In genomic region chr2:232491139-232491780, GRCh38 we compare ENCODE assay signal across 17 cellular contexts. TPM values are rescaled to one million over a fixed set of nuclear protein-coding genes. Genes with fewer than 3 reads are reported as not detected.
DNase-seq lines count a peak whose midpoint lies in the region; ATAC-seq, FAIRE-seq and TF ChIP-seq lines count a peak whose summit lies in the region.
"Had no signal": no experiment of that assay in that cellular context is flagged by ENCODE, and none has a peak within 500 bp of the region (broad histone marks: within the 10 kb centered on the region; RNA-seq: fewer than 3 reads in every experiment).

No MANE protein-coding gene starts in this region.

- TF ChIP-seq CTCF in right lobe of liver (IDR thresholded peaks at IDR 0.05): no peak
- TF ChIP-seq CTCF in HepG2 (CRISPR knock-in tag; IDR thresholded peaks at IDR 0.05): no peak
- TF ChIP-seq CTCF in neural progenitor cell (IDR thresholded peaks at IDR 0.05): no peak

- no peak for TF ChIP-seq EP300 in HepG2 (IDR thresholded peaks at IDR 0.05; ENCODE audit: low read depth in 2 of 2, low read length in 2 of 2)
- TF ChIP-seq EP300 in HepG2 (CRISPR knock-in tag; IDR thresholded peaks at IDR 0.05; ENCODE audit: borderline replicate concordance): no peak

- H3K4me3 Mint-ChIP-seq in neural progenitor cell: peak overlapping the region; percentile 19

- H3K36me3 Mint-ChIP-seq in neural progenitor cell: no peaks in the 10 kb centered on the region

- H4K20me1 ChIP-seq in HepG2 (ENCODE audit: insufficient read depth, low read length): no peaks in the 10 kb centered on the region
- H4K20me1 ChIP-seq in neural progenitor cell (ENCODE audit: low read depth): peaks cover 27% of the 10 kb centered on the region

- no peak overlapping the region for H3K27ac ChIP-seq in right lobe of liver
- H3K27ac ChIP-seq in HepG2 (ENCODE audit: extremely low read length, insufficient read depth, low read length): no peak overlapping the region
- no peak overlapping the region for H3K27ac ChIP-seq in neural progenitor cell
- H3K27ac ChIP-seq: PC-9 had no signal

- H3K4me2 ChIP-seq in HepG2 (ENCODE audit: low read depth, low read length) (no peak overlapping the region), neural progenitor cell (no peak overlapping the region)
- H3K4me2 ChIP-seq: PC-9 had no signal

- POLR2A ChIA-PET in HepG2 (lab: Yijun Ruan, JAX): no interaction called here

- CTCF ChIA-PET in HepG2 (lab: Yijun Ruan, JAX; ENCODE audit: low intra/inter-chr PET ratio, low total read pairs): no interaction called here

- peak in 2 of 3 donors; percentile 3 to 21 for DNase-seq in right lobe of liver
- DNase-seq in HepG2 (ENCODE audit: low spot score): no peak
- DNase-seq in SHP77 (lab: John Stamatoyannopoulos, UW): peak; percentile 62 to 78
- no peak for DNase-seq in neural progenitor cell (ENCODE audit: low spot score)
- no peak for DNase-seq in stimulated activated CD4-positive, alpha-beta T cell treated with anti-CD3 and anti-CD28 coated beads, Interleukin-1b, Interleukin-23, amount 100 ng/mL, for 48 hours
- DNase-seq in stimulated activated naive CD8-positive, alpha-beta T cell treated with anti-CD3 and anti-CD28 coated beads, Interleukin-15, Interleukin-2, amounts not matched to agents 100 U/mL and 50 U/mL, for 24 hours: no peak
- DNase-seq: DMS 273 treated with DMSO at 0.1 percent for 48 hours, IMR-90, Kasumi-1, NCI-H1105 treated with DMSO at 0.1 percent for 48 hours, NCI-H1930, NCI-H526 treated with DMSO at 0.1 percent for 48 hours, PC-9 had no signal

- no peak overlapping the region for H2AFZ ChIP-seq in HepG2 (ENCODE audit: low read length)
- no peak overlapping the region for H2AFZ ChIP-seq in neural progenitor cell (replicated peaks)
- H2AFZ ChIP-seq: PC-9 had no signal

- H3K9ac ChIP-seq in HepG2 (ENCODE audit: insufficient read depth, low read depth, low read length) (no peak overlapping the region), neural progenitor cell (no peak overlapping the region)

- FAIRE-seq in HepG2 (lab: Jason Lieb, UNC): no peak

- intact Hi-C loops in right lobe of liver (cut with DNase I): no loop called here
- intact Hi-C loops in HepG2 (cut with micrococcal nuclease; ENCODE audit: unreplicated experiment): no loop called here

- peaks cover 0 to 8% (median 0%) of the 10 kb centered on the region in 4 donors for H3K4me1 ChIP-seq in right lobe of liver
- H3K4me1 ChIP-seq in HepG2 (ENCODE audit: insufficient read depth, low read length): no peaks in the 10 kb centered on the region
- H3K4me1 ChIP-seq in neural progenitor cell: peaks cover 37% of the 10 kb centered on the region

- in situ Hi-C loops in HepG2 (cut with HindIII; ENCODE audit: extremely low pct_ligation_motif_present, low pct_unique_long_range_greater_than_20kb): no loop called here

- peaks cover 18% of the 10 kb centered on the region for H3F3A ChIP-seq in neural progenitor cell (ENCODE audit: low read depth)

- H3K9me3 ChIP-seq in right lobe of liver (no peaks in the 10 kb centered on the region), HepG2 (ENCODE audit: low read length) (no peaks in the 10 kb centered on the region), neural progenitor cell (ENCODE audit: low read depth) (no peaks in the 10 kb centered on the region)

- TF ChIP-seq RAD21 in HepG2 (CRISPR knock-in tag; IDR thresholded peaks at IDR 0.05): no peak

- ATAC-seq in right lobe of liver (no peak), HepG2 (no peak), GM18505 (IDR thresholded peaks at IDR 0.05; ENCODE audit: unreplicated experiment) (no peak)
- ATAC-seq in stimulated activated naive CD8-positive, alpha-beta T cell treated with anti-CD3 and anti-CD28 coated beads, Interleukin-15, Interleukin-2, amounts not matched to agents 100 U/mL and 50 U/mL, for 24 hours: no peak
- ATAC-seq: HCT116 had no signal

- H3K9me3 Mint-ChIP-seq in neural progenitor cell: no peaks in the 10 kb centered on the region

- WGBS in right lobe of liver (ENCODE audit: insufficient coverage, low coverage, low lambda C conversion rate, missing lambda C conversion rate): 79% methylated on average over 9 of the region's 12 CpGs
- 34% methylated on average over 9 of the region's 12 CpGs for WGBS in HepG2 (ENCODE audit: low lambda C conversion rate)

- peaks cover 31% of the 10 kb centered on the region for H3K27me3 Mint-ChIP-seq in neural progenitor cell (ENCODE audit: insufficient read depth, low read depth)

- no peak for TF ChIP-seq POLR2A in right lobe of liver (IDR thresholded peaks at IDR 0.05)
- TF ChIP-seq POLR2A in HepG2 (IDR thresholded peaks at IDR 0.05; ENCODE audit: insufficient read depth in 1 of 2, low read depth in 2 of 2, low read length in 2 of 2): no peak
- TF ChIP-seq POLR2A in GM18505 (IDR thresholded peaks at IDR 0.05; ENCODE audit: borderline replicate concordance, extremely low read depth, insufficient read depth, insufficient read length): no peak

- H3K4me3 ChIP-seq in right lobe of liver (no peak overlapping the region), HepG2 (replicated peaks in 1 of 3; ENCODE audit: insufficient read depth in 1 of 3, low read depth in 2 of 3, low read length in 3 of 3) (no peak overlapping the region), neural progenitor cell (no peak overlapping the region)
- H3K4me3 ChIP-seq: PC-9 had no signal

- H3K36me3 ChIP-seq in right lobe of liver: no peaks in the 10 kb centered on the region
- no peaks in the 10 kb centered on the region for H3K36me3 ChIP-seq in HepG2 (replicated peaks in 1 of 2; ENCODE audit: control insufficient read depth in 1 of 2, insufficient read depth in 2 of 2, low read length in 2 of 2)
- no peaks in the 10 kb centered on the region for H3K36me3 ChIP-seq in neural progenitor cell

- BruUV-seq in HepG2 (replicated peaks; lab: Mats Ljungman, UMichigan): no TSS peak

- H3K4me1 Mint-ChIP-seq in neural progenitor cell: peaks cover 13% of the 10 kb centered on the region

- H3K27me3 ChIP-seq in right lobe of liver: peaks cover 0 to 8% of the 10 kb centered on the region in 2 donors
- H3K27me3 ChIP-seq in HepG2 (ENCODE audit: control insufficient read depth in 1 of 2, insufficient read depth in 2 of 2, low read length in 2 of 2): peaks cover 25 to 91% of the 10 kb centered on the region in 2 experiments
- H3K27me3 ChIP-seq in neural progenitor cell: peaks cover 43% of the 10 kb centered on the region

- no peak overlapping the region for H3K27ac Mint-ChIP-seq in neural progenitor cell

- H3K79me2 ChIP-seq in HepG2 (ENCODE audit: insufficient read depth, low read length): no peaks in the 10 kb centered on the region
- no peaks in the 10 kb centered on the region for H3K79me2 ChIP-seq in neural progenitor cell (ENCODE audit: low read depth)

RNA-seq across cellular contexts. Expression of gene ECEL1, which starts 3.6 kb away (rescaled TPM):
- 1 to 10 TPM in 1 of 6 experiments, under 1 TPM in 3, not detected in 2; 0.22 to 1.3 (median 0.83) TPM for total RNA-seq in right lobe of liver
- not detected in 2 replicates for total RNA-seq in HepG2 (2016; rRNA removed; fragmentation: Illumina TruSeq; extraction: Trizol)
- not detected in 2 replicates for total RNA-seq in HepG2 (2016; cell fraction: cytosol; rRNA removed; fragmentation: Illumina TruSeq; extraction: Trizol; ENCODE audit: low read depth)
- not detected in 2 replicates for total RNA-seq in HepG2 (2016; cell fraction: insoluble cytoplasmic fraction; rRNA removed; fragmentation: Illumina TruSeq; extraction: Trizol)
- total RNA-seq in HepG2 (2016; cell fraction: membrane; rRNA removed; fragmentation: Illumina TruSeq; extraction: Trizol): not detected in 2 replicates
- total RNA-seq in HepG2 (2016; cell fraction: nucleus; rRNA removed; fragmentation: Illumina TruSeq; extraction: Trizol): not detected in 2 replicates
- polyA plus RNA-seq in HepG2 (2011; rRNA removed): not detected in 2 replicates
- polyA plus RNA-seq in HepG2 (2011; cell fraction: cytosol; rRNA removed): 0.06 TPM in 1 of 2 replicates, not detected in the other
- 0.05 TPM in 1 of 2 replicates, not detected in the other for polyA plus RNA-seq in HepG2 (2011; cell fraction: nucleus; rRNA removed)
- polyA plus RNA-seq in HepG2 (2012): not detected in 2 replicates
- polyA plus RNA-seq in HepG2 (2016; cell fraction: cytosol; fragmentation: Illumina TruSeq; extraction: Trizol; ENCODE audit: low read depth): not detected in 2 replicates
- not detected in 2 replicates for polyA plus RNA-seq in HepG2 (2016; cell fraction: insoluble cytoplasmic fraction; fragmentation: Illumina TruSeq; extraction: Trizol; ENCODE audit: low read depth)
- not detected in 2 replicates for polyA plus RNA-seq in HepG2 (2016; cell fraction: membrane; fragmentation: Illumina TruSeq; extraction: Trizol; ENCODE audit: low read depth)
- not detected in 2 replicates for polyA plus RNA-seq in HepG2 (2016; cell fraction: nucleus; fragmentation: Illumina TruSeq; extraction: Trizol; ENCODE audit: insufficient read depth, low read depth)
- polyA minus RNA-seq in HepG2 (2011; rRNA and poly(A)+ RNA removed; ENCODE audit: low replicate concordance): not detected in 2 replicates
- not detected in 2 replicates for polyA minus RNA-seq in HepG2 (2011; cell fraction: cytosol; rRNA and poly(A)+ RNA removed)
- polyA minus RNA-seq in HepG2 (2011; cell fraction: nucleus; rRNA and poly(A)+ RNA removed): not detected in 2 replicates
- 0.84 and 3.8 TPM in 2 replicates for total RNA-seq in neural progenitor cell (ENCODE audit: low replicate concordance)
- total RNA-seq: IMR-90, PC-9 had no signal
- polyA plus RNA-seq: AG04450, BJ, IMR-90 had no signal

RNA-seq across cellular contexts. Expression of gene PRSS56, which starts 28.9 kb away (rescaled TPM):
- total RNA-seq in right lobe of liver (under 1 TPM in 1 of 6 experiments, not detected in 5; 0.19 TPM), HepG2 (2016; rRNA removed; fragmentation: Illumina TruSeq; extraction: Trizol) (not detected in 2 replicates), neural progenitor cell (ENCODE audit: low replicate concordance) (not detected in 2 replicates)
- not detected in 2 replicates for total RNA-seq in HepG2 (2016; cell fraction: cytosol; rRNA removed; fragmentation: Illumina TruSeq; extraction: Trizol; ENCODE audit: low read depth)
- total RNA-seq in HepG2 (2016; cell fraction: insoluble cytoplasmic fraction; rRNA removed; fragmentation: Illumina TruSeq; extraction: Trizol): 0.09 TPM in 1 of 2 replicates, not detected in the other
- not detected in 2 replicates for total RNA-seq in HepG2 (2016; cell fraction: membrane; rRNA removed; fragmentation: Illumina TruSeq; extraction: Trizol)
- total RNA-seq in HepG2 (2016; cell fraction: nucleus; rRNA removed; fragmentation: Illumina TruSeq; extraction: Trizol): not detected in 2 replicates
- not detected in 2 replicates for polyA plus RNA-seq in HepG2 (2011; rRNA removed)
- polyA plus RNA-seq in HepG2 (2011; cell fraction: cytosol; rRNA removed): not detected in 2 replicates
- not detected in 2 replicates for polyA plus RNA-seq in HepG2 (2011; cell fraction: nucleus; rRNA removed)
- polyA plus RNA-seq in HepG2 (2012): not detected in 2 replicates
- polyA plus RNA-seq in HepG2 (2016; cell fraction: cytosol; fragmentation: Illumina TruSeq; extraction: Trizol; ENCODE audit: low read depth): not detected in 2 replicates
- not detected in 2 replicates for polyA plus RNA-seq in HepG2 (2016; cell fraction: insoluble cytoplasmic fraction; fragmentation: Illumina TruSeq; extraction: Trizol; ENCODE audit: low read depth)
- not detected in 2 replicates for polyA plus RNA-seq in HepG2 (2016; cell fraction: membrane; fragmentation: Illumina TruSeq; extraction: Trizol; ENCODE audit: low read depth)
- polyA plus RNA-seq in HepG2 (2016; cell fraction: nucleus; fragmentation: Illumina TruSeq; extraction: Trizol; ENCODE audit: insufficient read depth, low read depth): not detected in 2 replicates
- not detected in 2 replicates for polyA minus RNA-seq in HepG2 (2011; rRNA and poly(A)+ RNA removed; ENCODE audit: low replicate concordance)
- not detected in 2 replicates for polyA minus RNA-seq in HepG2 (2011; cell fraction: cytosol; rRNA and poly(A)+ RNA removed)
- not detected in 2 replicates for polyA minus RNA-seq in HepG2 (2011; cell fraction: nucleus; rRNA and poly(A)+ RNA removed)
- total RNA-seq: IMR-90, PC-9 had no signal
- polyA plus RNA-seq: AG04450, BJ, IMR-90 had no signal

RNA-seq across cellular contexts. Expression of gene CHRND, which starts 34.7 kb away (rescaled TPM):
- total RNA-seq in right lobe of liver (not detected), HepG2 (2016; rRNA removed; fragmentation: Illumina TruSeq; extraction: Trizol) (0.10 TPM in 1 of 2 replicates, not detected in the other), neural progenitor cell (ENCODE audit: low replicate concordance) (0.19 TPM in 1 of 2 replicates, not detected in the other)
- total RNA-seq in HepG2 (2016; cell fraction: cytosol; rRNA removed; fragmentation: Illumina TruSeq; extraction: Trizol; ENCODE audit: low read depth): not detected in 2 replicates
- not detected in 2 replicates for total RNA-seq in HepG2 (2016; cell fraction: insoluble cytoplasmic fraction; rRNA removed; fragmentation: Illumina TruSeq; extraction: Trizol)
- 0.07 and 0.25 TPM in 2 replicates for total RNA-seq in HepG2 (2016; cell fraction: membrane; rRNA removed; fragmentation: Illumina TruSeq; extraction: Trizol)
- total RNA-seq in HepG2 (2016; cell fraction: nucleus; rRNA removed; fragmentation: Illumina TruSeq; extraction: Trizol): not detected in 2 replicates
- polyA plus RNA-seq in HepG2 (2011; rRNA removed): 0.13 and 0.18 TPM in 2 replicates
- 0.08 and 0.14 TPM in 2 replicates for polyA plus RNA-seq in HepG2 (2011; cell fraction: cytosol; rRNA removed)
- polyA plus RNA-seq in HepG2 (2011; cell fraction: nucleus; rRNA removed): 0.12 and 0.24 TPM in 2 replicates
- polyA plus RNA-seq in HepG2 (2012): 0.13 and 0.32 TPM in 2 replicates
- polyA plus RNA-seq in HepG2 (2016; cell fraction: cytosol; fragmentation: Illumina TruSeq; extraction: Trizol; ENCODE audit: low read depth): 0.10 and 0.12 TPM in 2 replicates
- not detected in 2 replicates for polyA plus RNA-seq in HepG2 (2016; cell fraction: insoluble cytoplasmic fraction; fragmentation: Illumina TruSeq; extraction: Trizol; ENCODE audit: low read depth)
- 0.11 and 0.52 TPM in 2 replicates for polyA plus RNA-seq in HepG2 (2016; cell fraction: membrane; fragmentation: Illumina TruSeq; extraction: Trizol; ENCODE audit: low read depth)
- polyA plus RNA-seq in HepG2 (2016; cell fraction: nucleus; fragmentation: Illumina TruSeq; extraction: Trizol; ENCODE audit: insufficient read depth, low read depth): 0.26 TPM in 1 of 2 replicates, not detected in the other
- 0.28 TPM in 1 of 2 replicates, not detected in the other for polyA minus RNA-seq in HepG2 (2011; rRNA and poly(A)+ RNA removed; ENCODE audit: low replicate concordance)
- not detected in 2 replicates for polyA minus RNA-seq in HepG2 (2011; cell fraction: cytosol; rRNA and poly(A)+ RNA removed)
- not detected in 2 replicates for polyA minus RNA-seq in HepG2 (2011; cell fraction: nucleus; rRNA and poly(A)+ RNA removed)
- total RNA-seq: IMR-90, PC-9 had no signal
- polyA plus RNA-seq: AG04450, BJ, IMR-90 had no signal

RNA-seq across cellular contexts. Expression of gene ALPI, which starts 35.3 kb away (rescaled TPM):
- total RNA-seq in right lobe of liver (under 1 TPM in 2 of 6 experiments, not detected in 4; 0.19 to 0.25 TPM), HepG2 (2016; rRNA removed; fragmentation: Illumina TruSeq; extraction: Trizol) (not detected in 2 replicates), neural progenitor cell (ENCODE audit: low replicate concordance) (not detected in 2 replicates)
- total RNA-seq in HepG2 (2016; cell fraction: cytosol; rRNA removed; fragmentation: Illumina TruSeq; extraction: Trizol; ENCODE audit: low read depth): not detected in 2 replicates
- total RNA-seq in HepG2 (2016; cell fraction: insoluble cytoplasmic fraction; rRNA removed; fragmentation: Illumina TruSeq; extraction: Trizol): not detected in 2 replicates
- not detected in 2 replicates for total RNA-seq in HepG2 (2016; cell fraction: membrane; rRNA removed; fragmentation: Illumina TruSeq; extraction: Trizol)
- not detected in 2 replicates for total RNA-seq in HepG2 (2016; cell fraction: nucleus; rRNA removed; fragmentation: Illumina TruSeq; extraction: Trizol)
- polyA plus RNA-seq in HepG2 (2011; rRNA removed): 0.03 TPM in 1 of 2 replicates, not detected in the other
- 0.03 and 0.05 TPM in 2 replicates for polyA plus RNA-seq in HepG2 (2011; cell fraction: cytosol; rRNA removed)
- 0.07 TPM in 1 of 2 replicates, not detected in the other for polyA plus RNA-seq in HepG2 (2011; cell fraction: nucleus; rRNA removed)
- not detected in 2 replicates for polyA plus RNA-seq in HepG2 (2012)
- polyA plus RNA-seq in HepG2 (2016; cell fraction: cytosol; fragmentation: Illumina TruSeq; extraction: Trizol; ENCODE audit: low read depth): not detected in 2 replicates
- not detected in 2 replicates for polyA plus RNA-seq in HepG2 (2016; cell fraction: insoluble cytoplasmic fraction; fragmentation: Illumina TruSeq; extraction: Trizol; ENCODE audit: low read depth)
- polyA plus RNA-seq in HepG2 (2016; cell fraction: membrane; fragmentation: Illumina TruSeq; extraction: Trizol; ENCODE audit: low read depth): not detected in 2 replicates
- polyA plus RNA-seq in HepG2 (2016; cell fraction: nucleus; fragmentation: Illumina TruSeq; extraction: Trizol; ENCODE audit: insufficient read depth, low read depth): not detected in 2 replicates
- 0.42 TPM in 1 of 2 replicates, not detected in the other for polyA minus RNA-seq in HepG2 (2011; rRNA and poly(A)+ RNA removed; ENCODE audit: low replicate concordance)
- polyA minus RNA-seq in HepG2 (2011; cell fraction: cytosol; rRNA and poly(A)+ RNA removed): not detected in 2 replicates
- not detected in 2 replicates for polyA minus RNA-seq in HepG2 (2011; cell fraction: nucleus; rRNA and poly(A)+ RNA removed)
- total RNA-seq: IMR-90, PC-9 had no signal
- polyA plus RNA-seq: AG04450, BJ, IMR-90 had no signal

RNA-seq across cellular contexts. Expression of gene CHRNG, which starts 48.2 kb away (rescaled TPM):
- total RNA-seq in right lobe of liver: not detected
- total RNA-seq in HepG2 (2016; rRNA removed; fragmentation: Illumina TruSeq; extraction: Trizol): not detected in 2 replicates
- total RNA-seq in HepG2 (2016; cell fraction: cytosol; rRNA removed; fragmentation: Illumina TruSeq; extraction: Trizol; ENCODE audit: low read depth): not detected in 2 replicates
- not detected in 2 replicates for total RNA-seq in HepG2 (2016; cell fraction: insoluble cytoplasmic fraction; rRNA removed; fragmentation: Illumina TruSeq; extraction: Trizol)
- total RNA-seq in HepG2 (2016; cell fraction: membrane; rRNA removed; fragmentation: Illumina TruSeq; extraction: Trizol): not detected in 2 replicates
- not detected in 2 replicates for total RNA-seq in HepG2 (2016; cell fraction: nucleus; rRNA removed; fragmentation: Illumina TruSeq; extraction: Trizol)
- not detected in 2 replicates for polyA plus RNA-seq in HepG2 (2011; rRNA removed)
- not detected in 2 replicates for polyA plus RNA-seq in HepG2 (2011; cell fraction: cytosol; rRNA removed)
- not detected in 2 replicates for polyA plus RNA-seq in HepG2 (2011; cell fraction: nucleus; rRNA removed)
- 0.05 and 0.21 TPM in 2 replicates for polyA plus RNA-seq in HepG2 (2012)
- polyA plus RNA-seq in HepG2 (2016; cell fraction: cytosol; fragmentation: Illumina TruSeq; extraction: Trizol; ENCODE audit: low read depth): not detected in 2 replicates
- polyA plus RNA-seq in HepG2 (2016; cell fraction: insoluble cytoplasmic fraction; fragmentation: Illumina TruSeq; extraction: Trizol; ENCODE audit: low read depth): not detected in 2 replicates
- polyA plus RNA-seq in HepG2 (2016; cell fraction: membrane; fragmentation: Illumina TruSeq; extraction: Trizol; ENCODE audit: low read depth): not detected in 2 replicates
- polyA plus RNA-seq in HepG2 (2016; cell fraction: nucleus; fragmentation: Illumina TruSeq; extraction: Trizol; ENCODE audit: insufficient read depth, low read depth): not detected in 2 replicates
- polyA minus RNA-seq in HepG2 (2011; rRNA and poly(A)+ RNA removed; ENCODE audit: low replicate concordance): not detected in 2 replicates
- polyA minus RNA-seq in HepG2 (2011; cell fraction: cytosol; rRNA and poly(A)+ RNA removed): not detected in 2 replicates
- not detected in 2 replicates for polyA minus RNA-seq in HepG2 (2011; cell fraction: nucleus; rRNA and poly(A)+ RNA removed)
- not detected in 2 replicates for total RNA-seq in neural progenitor cell (ENCODE audit: low replicate concordance)
- total RNA-seq: IMR-90, PC-9 had no signal
- polyA plus RNA-seq: AG04450, BJ, IMR-90 had no signal

Comparison
In these comparisons a context has a peak if more than half of its experiments do, and no peak if none do; other contexts are left out.
1. DNase-seq: peak in right lobe of liver (2 of 3) and SHP77 (2 of 2); none in HepG2 (single experiment), neural progenitor cell (single experiment), stimulated activated CD4-positive, alpha-beta T cell treated with anti-CD3 and anti-CD28 coated beads, Interleukin-1b, Interleukin-23, amount 100 ng/mL, for 48 hours (single experiment) and stimulated activated naive CD8-positive, alpha-beta T cell treated with anti-CD3 and anti-CD28 coated beads, Interleukin-15, Interleukin-2, amounts not matched to agents 100 U/mL and 50 U/mL, for 24 hours (single experiment).